ENCODE assay signal across 23 cellular contexts in genomic region chr10:110540038-110540437, GRCh38. TPM values are rescaled to one million over a fixed set of nuclear protein-coding genes. Genes with fewer than 3 reads are reported as not detected.
A peak's percentile ranks its signal among the peaks of the same experiment; 100 is the strongest.
DNase-seq lines count a peak whose midpoint lies in the region; ATAC-seq and TF ChIP-seq lines count a peak whose summit lies in the region.
"Had no signal": no experiment of that assay in that cellular context is flagged by ENCODE, and none has a peak within 500 bp of the region (broad histone marks: within the 10 kb centered on the region; RNA-seq: fewer than 3 reads in every experiment).

No MANE protein-coding gene starts in this region.

- TF ChIP-seq CTCF in HEK293 (tag by site-specific recombination; IDR thresholded peaks at IDR 0.05) (no peak), progenitor cell of endocrine pancreas (IDR thresholded peaks at IDR 0.05; ENCODE audit: unreplicated experiment) (no peak)

- peak overlapping the region; percentile 29 for H3K27ac Mint-ChIP-seq in activated CD4-positive, alpha-beta T cell treated with anti-CD3 and anti-CD28 coated beads for 36 hours
- H3K27ac Mint-ChIP-seq in activated T-helper 1 cell treated with anti-CD3 and anti-CD28 coated beads, Interleukin-12 subunit alpha, Interleukin-12 subunit beta, Interleukin-2, Interleukin-4 antibody, amounts not matched to agents 30 ng/mL and 10 ng/mL and 1 ng/mL, durations not matched to agents 14 hours and 24 hours and 36 hours, result peak overlapping the region; percentile 69
- peak overlapping the region; percentile 79 for H3K27ac Mint-ChIP-seq in progenitor cell of endocrine pancreas
- H3K27ac Mint-ChIP-seq: CD8-positive, alpha-beta T cell had no signal

- in situ Hi-C loops in G401 (cut with HindIII; ENCODE audit: low sequenced_read_pairs), result loop anchor here (10.0 kb wide), 1 partner anchor 185 kb away; no protein-coding TSS in a partner anchor

- no peak for ATAC-seq in activated CD4-positive, alpha-beta T cell treated with anti-CD3 and anti-CD28 coated beads for 36 hours
- ATAC-seq in GM21447 (IDR thresholded peaks at IDR 0.05; ENCODE audit: unreplicated experiment), result no peak
- ATAC-seq: body of pancreas; CD8-positive, alpha-beta T cell; Panc1 had no signal

- intact Hi-C loops in activated CD4-positive, alpha-beta T cell treated with anti-CD3 and anti-CD28 coated beads for 36 hours (cut with DNase I, micrococcal nuclease), result no loop called here
- intact Hi-C loops in activated T-helper 1 cell treated with anti-CD3 and anti-CD28 coated beads, Interleukin-12 subunit alpha, Interleukin-12 subunit beta, Interleukin-2, Interleukin-4 antibody, amounts not matched to agents 30 ng/mL and 10 ng/mL and 1 ng/mL, durations not matched to agents 14 hours and 24 hours and 36 hours (cut with micrococcal nuclease), result loop anchor here (1.0 kb wide), 1 partner anchor 16 kb away; no protein-coding TSS in a partner anchor

- no peaks in the 10 kb centered on the region for H3K9me3 ChIP-seq in HEK293 (ENCODE audit: control insufficient read depth, insufficient read depth, low read depth, low read length)
- H3K9me3 ChIP-seq: body of pancreas, neutrophil, upper lobe of left lung had no signal

- no peaks in the 10 kb centered on the region for H3K36me3 ChIP-seq in HEK293 (ENCODE audit: control insufficient read depth in 2 of 2, insufficient read depth in 1 of 2, low read length in 2 of 2)
- H3K36me3 ChIP-seq: neutrophil, upper lobe of left lung had no signal

- POLR2A ChIA-PET in activated CD4-positive, alpha-beta T cell treated with anti-CD3 and anti-CD28 coated beads for 36 hours (lab: Charles Lee), result interaction anchor here (0.6 kb wide), 1 partner anchor 362 kb away, joined by 3 read pairs; no protein-coding TSS in a partner anchor
- POLR2A ChIA-PET in HEK293 (lab: Yijun Ruan, JAX), result interaction anchor here (0.6 kb wide), 1 partner anchor 149 kb away, joined by 3 read pairs; no protein-coding TSS in a partner anchor

- no peak overlapping the region for H3K27ac ChIP-seq in HEK293 (ENCODE audit: extremely low read depth, low read depth, low read length)
- H3K27ac ChIP-seq: body of pancreas, HL-60, neutrophil, upper lobe of left lung had no signal

- H3K4me3 Mint-ChIP-seq in activated CD4-positive, alpha-beta T cell treated with anti-CD3 and anti-CD28 coated beads for 36 hours, result no peak overlapping the region
- no peak overlapping the region for H3K4me3 Mint-ChIP-seq in activated T-helper 1 cell treated with anti-CD3 and anti-CD28 coated beads, Interleukin-12 subunit alpha, Interleukin-12 subunit beta, Interleukin-2, Interleukin-4 antibody, amounts not matched to agents 30 ng/mL and 10 ng/mL and 1 ng/mL, durations not matched to agents 14 hours and 24 hours and 36 hours
- no peak overlapping the region for H3K4me3 Mint-ChIP-seq in progenitor cell of endocrine pancreas (ENCODE audit: low read depth)
- H3K4me3 Mint-ChIP-seq: CD8-positive, alpha-beta T cell had no signal

- no peaks in the 10 kb centered on the region for H3K36me3 Mint-ChIP-seq in activated CD4-positive, alpha-beta T cell treated with anti-CD3 and anti-CD28 coated beads for 36 hours (ENCODE audit: low read depth)
- no peaks in the 10 kb centered on the region for H3K36me3 Mint-ChIP-seq in activated T-helper 1 cell treated with anti-CD3 and anti-CD28 coated beads, Interleukin-12 subunit alpha, Interleukin-12 subunit beta, Interleukin-2, Interleukin-4 antibody, amounts not matched to agents 30 ng/mL and 10 ng/mL and 1 ng/mL, durations not matched to agents 14 hours and 24 hours and 36 hours (ENCODE audit: low read depth)
- H3K36me3 Mint-ChIP-seq in progenitor cell of endocrine pancreas (ENCODE audit: insufficient read depth), result no peaks in the 10 kb centered on the region
- H3K36me3 Mint-ChIP-seq: CD8-positive, alpha-beta T cell had no signal

- CTCF ChIA-PET in activated CD4-positive, alpha-beta T cell treated with anti-CD3 and anti-CD28 coated beads for 36 hours (lab: Charles Lee), result interaction anchor here (0.6 to 3.4 kb wide), 12 partner anchors 10 to 229 kb away, joined by 3 to 13 read pairs (median 4); partner anchors contain the start of gene SMC3
- CTCF ChIA-PET in HEK293 (lab: Yijun Ruan, JAX), result interaction anchor here (0.6 to 1.7 kb wide), 3 partner anchors 9 to 186 kb away, joined by 3 to 4 read pairs (median 4); no protein-coding TSS in a partner anchor

- H3K4me1 Mint-ChIP-seq in activated CD4-positive, alpha-beta T cell treated with anti-CD3 and anti-CD28 coated beads for 36 hours, result peaks cover 25% of the 10 kb centered on the region
- peaks cover 50% of the 10 kb centered on the region for H3K4me1 Mint-ChIP-seq in activated T-helper 1 cell treated with anti-CD3 and anti-CD28 coated beads, Interleukin-12 subunit alpha, Interleukin-12 subunit beta, Interleukin-2, Interleukin-4 antibody, amounts not matched to agents 30 ng/mL and 10 ng/mL and 1 ng/mL, durations not matched to agents 14 hours and 24 hours and 36 hours (ENCODE audit: low read depth)
- peaks cover 5% of the 10 kb centered on the region for H3K4me1 Mint-ChIP-seq in progenitor cell of endocrine pancreas (ENCODE audit: low read depth)

- H3K27me3 Mint-ChIP-seq in activated CD4-positive, alpha-beta T cell treated with anti-CD3 and anti-CD28 coated beads for 36 hours, result no peaks in the 10 kb centered on the region
- no peaks in the 10 kb centered on the region for H3K27me3 Mint-ChIP-seq in activated T-helper 1 cell treated with anti-CD3 and anti-CD28 coated beads, Interleukin-12 subunit alpha, Interleukin-12 subunit beta, Interleukin-2, Interleukin-4 antibody, amounts not matched to agents 30 ng/mL and 10 ng/mL and 1 ng/mL, durations not matched to agents 14 hours and 24 hours and 36 hours (ENCODE audit: insufficient read depth)
- no peaks in the 10 kb centered on the region for H3K27me3 Mint-ChIP-seq in progenitor cell of endocrine pancreas

- no peak overlapping the region for H3K4me3 ChIP-seq in HEK293 (ENCODE audit: low read depth, low read length)
- H3K4me3 ChIP-seq: body of pancreas, upper lobe of left lung had no signal

- no peak for DNase-seq in activated CD4-positive, alpha-beta T cell treated with anti-CD3 and anti-CD28 coated beads for 36 hours
- no peak for DNase-seq in activated CD4-positive, alpha-beta T cell treated with anti-CD3 and anti-CD28 coated beads for 1 hour
- no peak for DNase-seq in activated T-helper 1 cell treated with anti-CD3 and anti-CD28 coated beads, Interleukin-12 subunit alpha, Interleukin-12 subunit beta, Interleukin-2, Interleukin-4 antibody, amounts not matched to agents 30 ng/mL and 10 ng/mL and 1 ng/mL, durations not matched to agents 14 hours and 24 hours and 36 hours (ENCODE audit: low spot score)
- DNase-seq in progenitor cell of endocrine pancreas (ENCODE audit: low spot score, unreplicated experiment) (no peak), G401 (ENCODE audit: low spot score) (no peak), SIG-M5 treated with dmso at 0.1 percent for 504 hours (lab: John Stamatoyannopoulos, UW; ENCODE audit: unreplicated experiment) (no peak)
- DNase-seq: activated CD4-positive, CD25-positive, alpha-beta regulatory T cell treated with anti-CD3 and anti-CD28 coated beads, Interleukin-2, amount 50 U/mL, for 72 hours; body of pancreas; CD8-positive, alpha-beta T cell; DMS 273 treated with DMSO at 0.1 percent for 48 hours; H7; head of caudate nucleus; NCI-H1092; NCI-H187 treated with DMSO at 0.1 percent for 48 hours; NK-92 treated with Interleukin-12 subunit alpha and Interleukin-12 subunit beta, amount 100 ng/mL, for 24 hours; SIG-M5; stimulated activated CD8-positive, alpha-beta memory T cell treated with anti-CD3 and anti-CD28 coated beads, Interleukin-4, amount 100 ng/mL, for 48 hours; upper lobe of left lung had no signal

- no peaks in the 10 kb centered on the region for H3K9me3 Mint-ChIP-seq in activated CD4-positive, alpha-beta T cell treated with anti-CD3 and anti-CD28 coated beads for 36 hours (ENCODE audit: low read depth)
- H3K9me3 Mint-ChIP-seq in activated T-helper 1 cell treated with anti-CD3 and anti-CD28 coated beads, Interleukin-12 subunit alpha, Interleukin-12 subunit beta, Interleukin-2, Interleukin-4 antibody, amounts not matched to agents 30 ng/mL and 10 ng/mL and 1 ng/mL, durations not matched to agents 14 hours and 24 hours and 36 hours, result no peaks in the 10 kb centered on the region
- peaks cover 2% of the 10 kb centered on the region for H3K9me3 Mint-ChIP-seq in progenitor cell of endocrine pancreas (ENCODE audit: low read depth)
- H3K9me3 Mint-ChIP-seq: CD8-positive, alpha-beta T cell had no signal

- peaks cover 14% of the 10 kb centered on the region for H3K4me1 ChIP-seq in HEK293 (ENCODE audit: control insufficient read depth, insufficient read depth, low read length)
- H3K4me1 ChIP-seq: body of pancreas had no signal

TF ChIP-seq in HEK293, 187 proteins besides CTCF, POLR2A, EP300 and RAD21 (continues in another document):
- no peak for TF ChIP-seq ZSCAN30 (tag by site-specific recombination; IDR thresholded peaks at IDR 0.05)
- TF ChIP-seq ZEB2 (tag by site-specific recombination; IDR thresholded peaks at IDR 0.05), result 0 out of 2 replicates have a peak, but pooled peaks have one; percentile 35
- TF ChIP-seq OSR2 (tag by site-specific recombination; IDR thresholded peaks at IDR 0.05), result peak; percentile 57; the same call in 1 of the 2 replicates

RNA-seq across cellular contexts. Expression of gene SMC3, which starts 27.5 kb away (rescaled TPM):
- total RNA-seq in activated CD4-positive, alpha-beta T cell treated with anti-CD3 and anti-CD28 coated beads for 36 hours, result 10 to 100 TPM; 76.8 to 83.5 TPM
- total RNA-seq in activated T-helper 1 cell treated with anti-CD3 and anti-CD28 coated beads, Interleukin-12 subunit alpha, Interleukin-12 subunit beta, Interleukin-2, Interleukin-4 antibody, amounts not matched to agents 30 ng/mL and 10 ng/mL and 1 ng/mL, durations not matched to agents 14 hours and 24 hours and 36 hours, result 74.5 and 77.9 TPM in 2 replicates
- 94.0 and 94.6 TPM in 2 replicates for total RNA-seq in progenitor cell of endocrine pancreas
- total RNA-seq in G401 (2014; rRNA removed; shearing (Covaris generic)), result 38.5 and 57.7 TPM in 2 replicates

RNA-seq across cellular contexts. Expression of gene DUSP5, which starts 42.3 kb away (rescaled TPM):
- total RNA-seq in activated CD4-positive, alpha-beta T cell treated with anti-CD3 and anti-CD28 coated beads for 36 hours, result 10 to 100 TPM; 60.9 to 70.7 TPM
- total RNA-seq in activated T-helper 1 cell treated with anti-CD3 and anti-CD28 coated beads, Interleukin-12 subunit alpha, Interleukin-12 subunit beta, Interleukin-2, Interleukin-4 antibody, amounts not matched to agents 30 ng/mL and 10 ng/mL and 1 ng/mL, durations not matched to agents 14 hours and 24 hours and 36 hours, result 140 and 141 TPM in 2 replicates
- 92.9 and 97.9 TPM in 2 replicates for total RNA-seq in progenitor cell of endocrine pancreas
- total RNA-seq in G401 (2014; rRNA removed; shearing (Covaris generic)), result 1.2 and 1.6 TPM in 2 replicates

Comparison
In these comparisons a context has a peak if more than half of its experiments do, and no peak if none do; other contexts are left out.
1. H3K27ac Mint-ChIP-seq: peak in every context shown above with its lines; median percentile 79 in progenitor cell of endocrine pancreas; 69 in activated T-helper 1 cell treated with anti-CD3 and anti-CD28 coated beads, Interleukin-12 subunit alpha, Interleukin-12 subunit beta, Interleukin-2, Interleukin-4 antibody, amounts not matched to agents 30 ng/mL and 10 ng/mL and 1 ng/mL, durations not matched to agents 14 hours and 24 hours and 36 hours; 29 in activated CD4-positive, alpha-beta T cell treated with anti-CD3 and anti-CD28 coated beads for 36 hours.
2. RNA of gene DUSP5, which starts 42.3 kb away (total RNA-seq): 140 to 141 TPM in activated T-helper 1 cell treated with anti-CD3 and anti-CD28 coated beads, Interleukin-12 subunit alpha, Interleukin-12 subunit beta, Interleukin-2, Interleukin-4 antibody, amounts not matched to agents 30 ng/mL and 10 ng/mL and 1 ng/mL, durations not matched to agents 14 hours and 24 hours and 36 hours, 92.9 to 97.9 TPM in progenitor cell of endocrine pancreas and 60.9 to 70.7 TPM in activated CD4-positive, alpha-beta T cell treated with anti-CD3 and anti-CD28 coated beads for 36 hours; 1.2 to 1.6 TPM in G401; every median in the first group is over 10 times any median in the second.